Comparison of ENCODE assay signal across 19 cellular contexts in genomic region chr6:155319902-155320301, GRCh38. TPM values are rescaled to one million over a fixed set of nuclear protein-coding genes. Genes with fewer than 3 reads are reported as not detected.
DNase-seq lines count a peak whose midpoint lies in the region; ATAC-seq and TF ChIP-seq lines count a peak whose summit lies in the region.
"Had no signal": no experiment of that assay in that cellular context is flagged by ENCODE, and none has a peak within 500 bp of the region (broad histone marks: within the 10 kb centered on the region; RNA-seq: fewer than 3 reads in every experiment).

No MANE protein-coding gene starts in this region.

- ATAC-seq in GM18909 (IDR thresholded peaks at IDR 0.05; ENCODE audit: poor library complexity, unreplicated experiment): peak; percentile 40
- peak; percentile 40 for ATAC-seq in HG03039 (IDR thresholded peaks at IDR 0.05; ENCODE audit: unreplicated experiment)
- no peak for ATAC-seq in activated CD4-positive, CD25-positive, alpha-beta regulatory T cell treated with anti-CD3 and anti-CD28 coated beads, Interleukin-2, amount 50 U/mL, for 24 hours
- ATAC-seq: stimulated activated naive CD8-positive, alpha-beta T cell treated with anti-CD3 and anti-CD28 coated beads, Interleukin-15, Interleukin-2, amounts not matched to agents 100 U/mL and 50 U/mL, for 24 hours had no signal

- POLR2A ChIA-PET in SK-N-SH (lab: Yijun Ruan, JAX): no interaction called here

- 0 out of 2 replicates have a peak overlapping the region, but pooled peaks have one; percentile 10 for H3K4me2 ChIP-seq in OCI-LY1 (ENCODE audit: low read length)
- H3K4me2 ChIP-seq in SK-N-SH: no peak overlapping the region

- TF ChIP-seq RAD21 in SK-N-SH (IDR thresholded peaks at IDR 0.05; ENCODE audit: low read length): no peak

- H3K9me3 ChIP-seq in OCI-LY1 (ENCODE audit: low read length) (no peaks in the 10 kb centered on the region), spleen (no peaks in the 10 kb centered on the region), SK-N-SH (no peaks in the 10 kb centered on the region)
- H3K9me3 ChIP-seq: breast epithelium had no signal

- TF ChIP-seq EP300 in SK-N-SH (IDR thresholded peaks at IDR 0.05; ENCODE audit: borderline replicate concordance in 1 of 2, low read depth in 1 of 2, low read length in 1 of 2): no peak

- 19 to 49% (median 34%) methylated on average over 4 of the region's 4 CpGs for WGBS in spleen, 5 donors
- 87% methylated on average over 4 of the region's 4 CpGs for WGBS in SK-N-SH (ENCODE audit: low lambda C conversion rate)

- CTCF ChIA-PET in SK-N-SH (lab: Yijun Ruan, JAX): interaction anchor here (1.6 kb wide), 1 partner anchor 143 kb away, joined by 7 read pairs; no protein-coding TSS in a partner anchor

- H3K4me3 ChIP-seq in OCI-LY1 (ENCODE audit: low read depth, low read length, poor library complexity, severe bottlenecking): no peak overlapping the region
- peak overlapping the region in 6 of 8 donors; percentile 8 to 63 (median 21) for H3K4me3 ChIP-seq in spleen
- H3K4me3 ChIP-seq in SK-N-SH (ENCODE audit: low read depth in 2 of 2, low read length in 1 of 2): no peak overlapping the region
- H3K4me3 ChIP-seq: breast epithelium, GM23248 had no signal

- H3K36me3 ChIP-seq in OCI-LY1 (ENCODE audit: insufficient read depth, low read length): no peaks in the 10 kb centered on the region
- no peaks in the 10 kb centered on the region for H3K36me3 ChIP-seq in spleen
- no peaks in the 10 kb centered on the region for H3K36me3 ChIP-seq in SK-N-SH (replicated peaks in 1 of 2; ENCODE audit: control insufficient read depth in 1 of 2, insufficient read depth in 2 of 2, low read length in 1 of 2)
- H3K36me3 ChIP-seq: breast epithelium had no signal

- no peak overlapping the region for H3K27ac ChIP-seq in OCI-LY1 (ENCODE audit: low read depth, low read length, poor library complexity, severe bottlenecking)
- peak overlapping the region in 3 of 8 donors; percentile 2 to 51 (median 15) for H3K27ac ChIP-seq in spleen
- no peak overlapping the region for H3K27ac ChIP-seq in SK-N-SH (ENCODE audit: low read depth in 2 of 2, low read length in 1 of 2)
- H3K27ac ChIP-seq: breast epithelium, GM23248 had no signal

- H3K9ac ChIP-seq in OCI-LY1 (ENCODE audit: low read length) (no peak overlapping the region), SK-N-SH (no peak overlapping the region)
- H3K9ac ChIP-seq: GM23248 had no signal

- DNase-seq in spleen (no peak), LoVo (ENCODE audit: low spot score) (no peak), NCI-H2107 (lab: John Stamatoyannopoulos, UW) (no peak), SK-N-SH (no peak)
- DNase-seq: activated CD4-positive, alpha-beta memory T cell treated with anti-CD3 and anti-CD28 coated beads, Interleukin-2, amount 10 ng/mL, durations not matched to agents 7 days and 5 days; activated gamma-delta T cell treated with Interleukin-2 at 50 U/mL for 16 hours; CD4-positive, CD25-positive, alpha-beta regulatory T cell; GM23248; NCI-H2029 treated with DMSO at 0.1 percent for 48 hours; stimulated activated CD4-positive, alpha-beta T cell treated with anti-CD3 and anti-CD28 coated beads, Interleukin-4, amount 100 ng/mL, for 1 hour; stimulated activated naive CD8-positive, alpha-beta T cell treated with anti-CD3 and anti-CD28 coated beads, Interleukin-15, Interleukin-2, amounts not matched to agents 100 U/mL and 50 U/mL, for 24 hours had no signal

- intact Hi-C loops in spleen (cut with DNase I; ENCODE audit: low total_unique reads): loop anchor here (5.0 kb wide), 1 partner anchor 212 kb away; no protein-coding TSS in a partner anchor

- TF ChIP-seq CTCF in OCI-LY1 (IDR thresholded peaks at IDR 0.05; ENCODE audit: low read length) (no peak), spleen (IDR thresholded peaks at IDR 0.05 in 8 of 11, conservative IDR thresholded peaks at IDR 0.05 in 3 of 11) (no peak), SK-N-SH (IDR thresholded peaks at IDR 0.05) (no peak)

- H2AFZ ChIP-seq in OCI-LY1 (ENCODE audit: low read length) (no peak overlapping the region), SK-N-SH (ENCODE audit: low read depth) (no peak overlapping the region)
- H2AFZ ChIP-seq: GM23248 had no signal

- no peaks in the 10 kb centered on the region for H3K9me2 ChIP-seq in OCI-LY1 (ENCODE audit: low read depth, low read length)
- H3K9me2 ChIP-seq in SK-N-SH: no peaks in the 10 kb centered on the region

- H3F3A ChIP-seq in OCI-LY1 (ENCODE audit: insufficient read depth, low read length) (no peaks in the 10 kb centered on the region), SK-N-SH (replicated peaks; ENCODE audit: insufficient read depth) (peaks cover 11% of the 10 kb centered on the region)

- TF ChIP-seq POLR2A in spleen (IDR thresholded peaks at IDR 0.05): no peak

- H3K27me3 ChIP-seq in OCI-LY1 (ENCODE audit: insufficient read depth, low read length): no peaks in the 10 kb centered on the region
- H3K27me3 ChIP-seq in spleen (replicated peaks in 1 of 7): no peaks in the 10 kb centered on the region
- H3K27me3 ChIP-seq in SK-N-SH (ENCODE audit: insufficient read depth): no peaks in the 10 kb centered on the region
- H3K27me3 ChIP-seq: breast epithelium had no signal

- H3K79me2 ChIP-seq in OCI-LY1 (ENCODE audit: insufficient read depth, low read length) (no peaks in the 10 kb centered on the region), SK-N-SH (ENCODE audit: insufficient read depth) (no peaks in the 10 kb centered on the region)

- no peaks in the 10 kb centered on the region for H4K20me1 ChIP-seq in OCI-LY1 (ENCODE audit: insufficient read depth, low read length)
- H4K20me1 ChIP-seq in SK-N-SH (ENCODE audit: insufficient read depth): no peaks in the 10 kb centered on the region

- H3K4me1 ChIP-seq in OCI-LY1 (ENCODE audit: insufficient read depth, low read length, severe bottlenecking) (peaks cover 12% of the 10 kb centered on the region), spleen (peaks cover 0 to 24% (median 21%) of the 10 kb centered on the region in 6 donors), SK-N-SH (ENCODE audit: control insufficient read depth in 1 of 2, insufficient read depth in 2 of 2, low read depth in 1 of 2, low read length in 1 of 2) (peaks cover 0 to 3% of the 10 kb centered on the region in 2 experiments; a peak in 2 of 4 replicates)
- H3K4me1 ChIP-seq: breast epithelium had no signal

TF ChIP-seq in SK-N-SH, 30 proteins besides CTCF, POLR2A, EP300 and RAD21 (continues in another document):
- no peak for TF ChIP-seq ZBTB33 (IDR thresholded peaks at IDR 0.05; ENCODE audit: borderline replicate concordance, low read depth)
- no peak for TF ChIP-seq REST (IDR thresholded peaks at IDR 0.05; ENCODE audit: low read depth, low read length)
- TF ChIP-seq GABPA (IDR thresholded peaks at IDR 0.05; ENCODE audit: low read depth): no peak
- TF ChIP-seq NFIC (IDR thresholded peaks at IDR 0.05; ENCODE audit: borderline replicate concordance): no peak
- TF ChIP-seq FOXM1 (IDR thresholded peaks at IDR 0.05; ENCODE audit: low read depth): no peak
- no peak for TF ChIP-seq NRF1 (IDR thresholded peaks at IDR 0.05; ENCODE audit: low read depth, low read length)

RNA-seq across cellular contexts. Expression of gene TFB1M, which starts 5.6 kb away (rescaled TPM):
- total RNA-seq in spleen: 10 to 100 TPM; 11.4 to 39.2 (median 24.0) TPM
- 10 to 100 TPM; 16.7 to 17.8 (median 16.7) TPM for polyA plus RNA-seq in spleen
- polyA plus RNA-seq in SK-N-SH (2012; rRNA removed): 28.4 and 36.1 TPM in 2 replicates
- 29.4 and 31.6 TPM in 2 replicates for polyA plus RNA-seq in SK-N-SH (2012; cell fraction: cytosol; rRNA removed)
- polyA plus RNA-seq in SK-N-SH (2012; cell fraction: nucleus; rRNA removed): 64.7 and 89.2 TPM in 2 replicates

RNA-seq across cellular contexts. Expression of gene CLDN20, which starts 56.1 kb away (rescaled TPM):
- not detected for total RNA-seq in spleen
- polyA plus RNA-seq in spleen (not detected), SK-N-SH (2012; rRNA removed) (0.07 TPM in 1 of 2 replicates, not detected in the other)
- polyA plus RNA-seq in SK-N-SH (2012; cell fraction: cytosol; rRNA removed): 0.04 and 0.18 TPM in 2 replicates
- polyA plus RNA-seq in SK-N-SH (2012; cell fraction: nucleus; rRNA removed): 0.06 and 0.39 TPM in 2 replicates
- total RNA-seq: activated CD4-positive, alpha-beta memory T cell treated with anti-CD3 and anti-CD28 coated beads, Interleukin-2, amount 10 ng/mL, durations not matched to agents 7 days and 5 days; breast epithelium; CD4-positive, CD25-positive, alpha-beta regulatory T cell; G401; GM23248; renal cortical epithelial cell had no signal
- polyA plus RNA-seq: CD4-positive, CD25-positive, alpha-beta regulatory T cell; GM23248; IgD-negative memory B cell had no signal

Comparison
In these comparisons a context has a peak if more than half of its experiments do, and no peak if none do; other contexts are left out.
1. ATAC-seq: peak in GM18909 (single experiment) and HG03039 (single experiment); none in activated CD4-positive, CD25-positive, alpha-beta regulatory T cell treated with anti-CD3 and anti-CD28 coated beads, Interleukin-2, amount 50 U/mL, for 24 hours (0 of 2).
2. H3K4me3 ChIP-seq: peak in spleen (6 of 8); none in OCI-LY1 (single experiment) and SK-N-SH (0 of 2).